Comparison of ENCODE assay signal across 9 cellular contexts in the genomic region with DNA sequence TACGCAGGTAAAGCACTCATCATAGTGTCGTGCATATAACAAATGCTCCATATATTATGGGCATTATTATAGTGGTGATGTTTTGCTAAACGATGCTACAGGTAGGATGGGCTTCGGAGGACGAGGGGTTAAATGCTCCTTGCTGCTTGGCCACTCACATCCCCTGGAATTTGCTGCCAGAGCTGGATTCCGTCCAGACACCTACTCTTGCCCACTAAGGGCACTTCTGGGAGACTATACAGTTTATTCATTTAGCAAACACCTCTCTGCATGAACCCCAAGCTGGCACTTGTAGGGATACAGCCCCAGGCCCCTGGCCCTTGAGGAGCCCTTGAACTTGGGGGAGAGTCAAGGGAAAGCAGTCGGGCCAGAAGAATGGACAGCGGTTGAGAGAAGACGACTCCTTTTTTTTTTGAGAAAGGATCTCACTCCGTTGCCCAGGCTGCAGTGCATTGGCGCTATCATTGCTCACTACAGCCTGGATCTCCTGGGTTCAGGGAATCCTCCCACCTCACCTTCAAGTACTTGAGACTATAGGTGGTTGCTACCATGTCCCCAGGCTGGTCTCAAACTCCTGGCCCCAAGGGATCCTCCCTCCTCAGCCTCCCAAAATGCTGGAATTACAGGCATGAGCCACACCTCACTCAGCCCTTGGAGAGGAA. TPM values are rescaled to one million over a fixed set of nuclear protein-coding genes. Genes with fewer than 3 reads are reported as not detected.
DNase-seq lines count a peak whose midpoint lies in the region; ATAC-seq and TF ChIP-seq lines count a peak whose summit lies in the region.
"Had no signal": no experiment of that assay in that cellular context is flagged by ENCODE, and none has a peak within 500 bp of the region (broad histone marks: within the 10 kb centered on the region; RNA-seq: fewer than 3 reads in every experiment).

No MANE protein-coding gene starts in this region.

- TF ChIP-seq EP300 in SK-N-SH (IDR thresholded peaks at IDR 0.05; ENCODE audit: borderline replicate concordance in 1 of 2, low read depth in 1 of 2, low read length in 1 of 2) = no peak

- WGBS in SK-N-SH (ENCODE audit: low lambda C conversion rate) = 67% methylated on average over 9 of the region's 11 CpGs

- peaks cover 12 to 30% of the 10 kb centered on the region in 2 experiments; a peak in 3 of 4 replicates for H3K4me1 ChIP-seq in SK-N-SH (ENCODE audit: control insufficient read depth in 1 of 2, insufficient read depth in 2 of 2, low read depth in 1 of 2, low read length in 1 of 2)

- peak overlapping the region; percentile 92 for H3K4me2 ChIP-seq in SK-N-SH

- H3K27me3 Mint-ChIP-seq in WTC11 (ENCODE audit: low read depth) = no peaks in the 10 kb centered on the region
- H3K27me3 Mint-ChIP-seq in stimulated activated naive CD8-positive, alpha-beta T cell treated with anti-CD3 and anti-CD28 coated beads, Interleukin-15, amount 100 ng/mL, for 72 hours = no peaks in the 10 kb centered on the region

- H3K4me1 Mint-ChIP-seq in WTC11 = peaks cover 39% of the 10 kb centered on the region
- peaks cover 63% of the 10 kb centered on the region for H3K4me1 Mint-ChIP-seq in stimulated activated naive CD8-positive, alpha-beta T cell treated with anti-CD3 and anti-CD28 coated beads, Interleukin-15, amount 100 ng/mL, for 72 hours

- TF ChIP-seq RAD21 in SK-N-SH (IDR thresholded peaks at IDR 0.05; ENCODE audit: low read length) = no peak

- H3K4me3 ChIP-seq in SK-N-SH (ENCODE audit: low read depth in 2 of 2, low read length in 1 of 2) (no peak overlapping the region), iPS-18c (ENCODE audit: insufficient read depth, low read depth, low read length) (peak overlapping the region; percentile 34; the same call in 1 of the 2 replicates)

- no peak overlapping the region for H2AFZ ChIP-seq in SK-N-SH (ENCODE audit: low read depth)

- no peaks in the 10 kb centered on the region for H3K27me3 ChIP-seq in SK-N-SH (ENCODE audit: insufficient read depth)
- H3K27me3 ChIP-seq: SJCRH30 had no signal

- peaks cover 23% of the 10 kb centered on the region for H3K79me2 ChIP-seq in SK-N-SH (ENCODE audit: insufficient read depth)

- H3K9me3 Mint-ChIP-seq in WTC11 = no peaks in the 10 kb centered on the region
- no peaks in the 10 kb centered on the region for H3K9me3 Mint-ChIP-seq in stimulated activated naive CD8-positive, alpha-beta T cell treated with anti-CD3 and anti-CD28 coated beads, Interleukin-15, amount 100 ng/mL, for 72 hours

- H3F3A ChIP-seq in SK-N-SH (replicated peaks; ENCODE audit: insufficient read depth) = peaks cover 18% of the 10 kb centered on the region

- H3K9me3 ChIP-seq in SK-N-SH (no peaks in the 10 kb centered on the region), iPS-18c (ENCODE audit: control insufficient read depth, insufficient read depth, low read length) (no peaks in the 10 kb centered on the region)
- H3K9me3 ChIP-seq: SJCRH30 had no signal

- H3K36me3 Mint-ChIP-seq in WTC11 = peaks cover 5% of the 10 kb centered on the region

- DNase-seq in SK-N-SH (no peak), WTC11 (ENCODE audit: low spot score) (no peak), cortex of kidney (lab: John Stamatoyannopoulos, UW) (no peak), NK-92 (lab: John Stamatoyannopoulos, UW; ENCODE audit: unreplicated experiment) (no peak), RKO (ENCODE audit: low spot score) (no peak)
- no peak for DNase-seq in stimulated activated naive CD8-positive, alpha-beta T cell treated with anti-CD3 and anti-CD28 coated beads, Interleukin-15, amount 100 ng/mL, for 72 hours

- peak overlapping the region; percentile 81 for H3K27ac Mint-ChIP-seq in WTC11
- peak overlapping the region in 1 of 2 donors; percentile 23 for H3K27ac Mint-ChIP-seq in stimulated activated naive CD8-positive, alpha-beta T cell treated with anti-CD3 and anti-CD28 coated beads, Interleukin-15, amount 100 ng/mL, for 72 hours

- POLR2A ChIA-PET in SK-N-SH (lab: Yijun Ruan, JAX) = interaction anchor here (0.8 to 1.6 kb wide), 5 partner anchors 11 to 90 kb away, joined by 3 to 7 read pairs (median 4); partner anchors contain the start of gene USE1
- POLR2A ChIA-PET in WTC11 (lab: Charles Lee) = interaction anchor here (0.7 to 1.3 kb wide), 5 partner anchors 8 to 100 kb away, joined by 5 to 17 read pairs (median 7); partner anchors contain the start of gene BST2

- no peak for TF ChIP-seq CTCF in SK-N-SH (IDR thresholded peaks at IDR 0.05)
- no peak for TF ChIP-seq CTCF in WTC11 (IDR thresholded peaks at IDR 0.05)

- H3K9me2 ChIP-seq in SK-N-SH = no peaks in the 10 kb centered on the region

- H4K20me1 ChIP-seq in SK-N-SH (ENCODE audit: insufficient read depth) = no peaks in the 10 kb centered on the region

- H3K36me3 ChIP-seq in SK-N-SH (replicated peaks in 1 of 2; ENCODE audit: control insufficient read depth in 1 of 2, insufficient read depth in 2 of 2, low read length in 1 of 2) = no peaks in the 10 kb centered on the region
- H3K36me3 ChIP-seq: SJCRH30 had no signal

- H3K27ac ChIP-seq in SK-N-SH (ENCODE audit: low read depth in 2 of 2, low read length in 1 of 2) = peak overlapping the region in 1 of 2 experiments; percentile 84; a peak in 2 of 4 replicates

- peak overlapping the region; percentile 89 for H3K4me3 Mint-ChIP-seq in WTC11
- H3K4me3 Mint-ChIP-seq in stimulated activated naive CD8-positive, alpha-beta T cell treated with anti-CD3 and anti-CD28 coated beads, Interleukin-15, amount 100 ng/mL, for 72 hours = peak overlapping the region; percentile 88 to 91

- H3K9ac ChIP-seq in SK-N-SH = no peak overlapping the region

- CTCF ChIA-PET in SK-N-SH (lab: Yijun Ruan, JAX) = interaction anchor here (0.7 to 2.1 kb wide), 11 partner anchors 11 to 252 kb away, joined by 3 to 20 read pairs (median 3); no protein-coding TSS in a partner anchor
- CTCF ChIA-PET in WTC11 (lab: Charles Lee) = interaction anchor here (0.5 to 3.1 kb wide), 20 partner anchors 11 to 272 kb away, joined by 3 to 60 read pairs (median 6); partner anchors contain the start of genes ANKLE1, BABAM1 and USE1

- ATAC-seq in SK-N-SH treated with all-trans-retinoic acid at 6 μM for 48 hours (no peak), WTC11 (no peak)
- ATAC-seq in stimulated activated naive CD8-positive, alpha-beta T cell treated with anti-CD3 and anti-CD28 coated beads, Interleukin-15, amount 100 ng/mL, for 72 hours = no peak

TF ChIP-seq in SK-N-SH, 30 proteins besides CTCF, POLR2A, EP300 and RAD21:
- TF ChIP-seq ELF1 (IDR thresholded peaks at IDR 0.05) (no peak), NFIC (IDR thresholded peaks at IDR 0.05; ENCODE audit: borderline replicate concordance) (peak; percentile 8; the same call in 1 of the 2 replicates)

TF ChIP-seq in SK-N-SH treated with all-trans-retinoic acid at 6 μM for 48 hours, 23 proteins besides CTCF, POLR2A, EP300 and RAD21 (continues in another document):
- TF ChIP-seq, protein P1, sequence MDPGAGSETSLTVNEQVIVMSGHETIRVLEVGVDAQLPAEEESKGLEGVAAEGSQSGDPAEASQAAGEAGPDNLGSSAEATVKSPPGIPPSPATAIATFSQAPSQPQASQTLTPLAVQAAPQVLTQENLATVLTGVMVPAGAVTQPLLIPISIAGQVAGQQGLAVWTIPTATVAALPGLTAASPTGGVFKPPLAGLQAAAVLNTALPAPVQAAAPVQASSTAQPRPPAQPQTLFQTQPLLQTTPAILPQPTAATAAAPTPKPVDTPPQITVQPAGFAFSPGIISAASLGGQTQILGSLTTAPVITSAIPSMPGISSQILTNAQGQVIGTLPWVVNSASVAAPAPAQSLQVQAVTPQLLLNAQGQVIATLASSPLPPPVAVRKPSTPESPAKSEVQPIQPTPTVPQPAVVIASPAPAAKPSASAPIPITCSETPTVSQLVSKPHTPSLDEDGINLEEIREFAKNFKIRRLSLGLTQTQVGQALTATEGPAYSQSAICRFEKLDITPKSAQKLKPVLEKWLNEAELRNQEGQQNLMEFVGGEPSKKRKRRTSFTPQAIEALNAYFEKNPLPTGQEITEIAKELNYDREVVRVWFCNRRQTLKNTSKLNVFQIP (CRISPR knock-in tag; IDR thresholded peaks at IDR 0.05; ENCODE audit: borderline replicate concordance, low read depth) = no peak
- no peak for TF ChIP-seq ZNF70 (CRISPR knock-in tag; IDR thresholded peaks at IDR 0.05)

TF ChIP-seq in WTC11, 78 proteins besides CTCF, POLR2A, EP300 and RAD21:
- TF ChIP-seq ZNF671 (CRISPR knock-in tag; IDR thresholded peaks at IDR 0.05) (no peak), ZNF121 (CRISPR knock-in tag; IDR thresholded peaks at IDR 0.05) (peak; percentile 89; the same call in 1 of the 2 replicates)

RNA-seq across cellular contexts. Expression of gene MRPL34, which starts 1.2 kb away (rescaled TPM):
- 61.4 and 72.9 TPM in 2 replicates for polyA plus RNA-seq in SK-N-SH (2012; rRNA removed)
- polyA plus RNA-seq in SK-N-SH (2012; cell fraction: cytosol; rRNA removed) = 70.2 and 72.1 TPM in 2 replicates
- 40.9 and 93.7 TPM in 2 replicates for polyA plus RNA-seq in SK-N-SH (2012; cell fraction: nucleus; rRNA removed)
- total RNA-seq in WTC11 (2021) = 117 to 130 TPM (median 122 TPM) in 3 replicates

RNA-seq across cellular contexts. Expression of gene ABHD8, which starts 1.3 kb away (rescaled TPM):
- polyA plus RNA-seq in SK-N-SH (2012; rRNA removed) = 10.6 and 11.1 TPM in 2 replicates
- 4.6 and 9.1 TPM in 2 replicates for polyA plus RNA-seq in SK-N-SH (2012; cell fraction: cytosol; rRNA removed)
- 6.7 and 21.3 TPM in 2 replicates for polyA plus RNA-seq in SK-N-SH (2012; cell fraction: nucleus; rRNA removed)
- total RNA-seq in WTC11 (2021) = 13.2 to 18.1 TPM (median 17.6 TPM) in 3 replicates

RNA-seq across cellular contexts. Expression of gene DDA1, which starts 4.8 kb away (rescaled TPM):
- 112 and 135 TPM in 2 replicates for polyA plus RNA-seq in SK-N-SH (2012; rRNA removed)
- polyA plus RNA-seq in SK-N-SH (2012; cell fraction: cytosol; rRNA removed) = 110 and 115 TPM in 2 replicates
- 90.9 and 103 TPM in 2 replicates for polyA plus RNA-seq in SK-N-SH (2012; cell fraction: nucleus; rRNA removed)
- total RNA-seq in WTC11 (2021) = 36.2 to 42.8 TPM (median 37.0 TPM) in 3 replicates

RNA-seq across cellular contexts. Expression of gene ANKLE1, which starts 22.8 kb away (rescaled TPM):
- polyA plus RNA-seq in SK-N-SH (2012; rRNA removed) = 2.2 and 2.6 TPM in 2 replicates
- 0.88 and 1.9 TPM in 2 replicates for polyA plus RNA-seq in SK-N-SH (2012; cell fraction: cytosol; rRNA removed)
- 9.7 and 16.9 TPM in 2 replicates for polyA plus RNA-seq in SK-N-SH (2012; cell fraction: nucleus; rRNA removed)
- 9.1 to 12.9 TPM (median 10.2 TPM) in 3 replicates for total RNA-seq in WTC11 (2021)

RNA-seq across cellular contexts. Expression of gene ANO8, which starts 30.1 kb away (rescaled TPM):
- polyA plus RNA-seq in SK-N-SH (2012; rRNA removed) = 5.0 and 7.8 TPM in 2 replicates
- polyA plus RNA-seq in SK-N-SH (2012; cell fraction: cytosol; rRNA removed) = 2.6 and 4.2 TPM in 2 replicates
- polyA plus RNA-seq in SK-N-SH (2012; cell fraction: nucleus; rRNA removed) = 21.4 and 31.6 TPM in 2 replicates
- total RNA-seq in WTC11 (2021) = 30.5 to 35.4 TPM (median 32.6 TPM) in 3 replicates
